In genomic region chr1:53951697-53952096, GRCh38 we compare ENCODE assay signal across 1 cellular context.
TF ChIP-seq lines count a peak whose summit lies in the region.

No MANE protein-coding gene starts in this region.

TF ChIP-seq in WTC11, 78 proteins besides CTCF, POLR2A, EP300 and RAD21 (continued from another document):
- TF ChIP-seq STAT6 (CRISPR knock-in tag; conservative IDR thresholded peaks at IDR 0.05; ENCODE audit: low read depth): no peak
- no peak for TF ChIP-seq IRF1 (CRISPR knock-in tag; IDR thresholded peaks at IDR 0.05)
- no peak for TF ChIP-seq GRHL2 (CRISPR knock-in tag; IDR thresholded peaks at IDR 0.05; ENCODE audit: insufficient replicate concordance, severe bottlenecking)
- TF ChIP-seq CBFB (CRISPR knock-in tag; IDR thresholded peaks at IDR 0.05; ENCODE audit: low read depth): no peak
- no peak for TF ChIP-seq ZNF671 (CRISPR knock-in tag; IDR thresholded peaks at IDR 0.05)
- no peak for TF ChIP-seq FOXP4 (CRISPR knock-in tag; IDR thresholded peaks at IDR 0.05)
- no peak for TF ChIP-seq TEAD1 (CRISPR knock-in tag; IDR thresholded peaks at IDR 0.05)
- no peak for TF ChIP-seq ZNF138 (CRISPR knock-in tag; conservative IDR thresholded peaks at IDR 0.05)
- no peak for TF ChIP-seq ZNF512 (CRISPR knock-in tag; IDR thresholded peaks at IDR 0.05; ENCODE audit: borderline replicate concordance)
- no peak for TF ChIP-seq ZNF232 (CRISPR knock-in tag; IDR thresholded peaks at IDR 0.05)
TF ChIP-seq in WTC11: peak in this region for 0.
